ENCODE assay signal across 1 cellular context in the genomic region with DNA sequence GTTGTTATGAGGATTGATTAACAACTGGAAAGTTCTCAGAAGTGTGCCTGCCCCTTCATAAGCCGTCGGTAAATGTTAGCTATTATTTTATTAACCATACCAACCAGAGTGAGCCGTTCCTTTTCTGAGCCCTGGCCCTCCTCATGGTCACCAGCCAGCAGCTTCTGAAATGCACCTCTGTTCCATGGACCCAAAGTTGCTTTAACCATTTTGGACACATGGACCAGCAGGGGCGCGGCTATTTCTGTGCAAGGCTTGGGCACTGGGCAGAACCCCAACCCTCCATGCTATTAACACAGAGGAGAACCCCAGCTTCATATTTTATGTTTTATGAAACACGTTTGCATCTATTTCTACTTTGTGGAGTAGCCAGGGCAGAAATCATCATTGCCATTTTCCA.
TF ChIP-seq lines count a peak whose summit lies in the region.

No MANE protein-coding gene starts in this region.

TF ChIP-seq in HepG2, 621 proteins besides CTCF, POLR2A, EP300 and RAD21:
- no peak for TF ChIP-seq MAZ (IDR thresholded peaks at IDR 0.05; ENCODE audit: borderline replicate concordance, low read depth, low read length)
- TF ChIP-seq MAZ (CRISPR knock-in tag; IDR thresholded peaks at IDR 0.05; ENCODE audit: low read depth): no peak
- no peak for TF ChIP-seq XBP1 (CRISPR knock-in tag; IDR thresholded peaks at IDR 0.05)
- no peak for TF ChIP-seq ZNF335 (CRISPR knock-in tag; IDR thresholded peaks at IDR 0.05)
- TF ChIP-seq, protein P1, sequence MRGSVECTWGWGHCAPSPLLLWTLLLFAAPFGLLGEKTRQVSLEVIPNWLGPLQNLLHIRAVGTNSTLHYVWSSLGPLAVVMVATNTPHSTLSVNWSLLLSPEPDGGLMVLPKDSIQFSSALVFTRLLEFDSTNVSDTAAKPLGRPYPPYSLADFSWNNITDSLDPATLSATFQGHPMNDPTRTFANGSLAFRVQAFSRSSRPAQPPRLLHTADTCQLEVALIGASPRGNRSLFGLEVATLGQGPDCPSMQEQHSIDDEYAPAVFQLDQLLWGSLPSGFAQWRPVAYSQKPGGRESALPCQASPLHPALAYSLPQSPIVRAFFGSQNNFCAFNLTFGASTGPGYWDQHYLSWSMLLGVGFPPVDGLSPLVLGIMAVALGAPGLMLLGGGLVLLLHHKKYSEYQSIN (CRISPR knock-in tag; IDR thresholded peaks at IDR 0.05; ENCODE audit: borderline replicate concordance): no peak
- TF ChIP-seq MIER2 (CRISPR knock-in tag; IDR thresholded peaks at IDR 0.05): no peak
- TF ChIP-seq PRDM15 (CRISPR knock-in tag; IDR thresholded peaks at IDR 0.05): no peak
- no peak for TF ChIP-seq PCBP1 (IDR thresholded peaks at IDR 0.05; ENCODE audit: borderline replicate concordance, low read depth, low read length)
- TF ChIP-seq ARNT (IDR thresholded peaks at IDR 0.05): no peak
- TF ChIP-seq PRDM10 (CRISPR knock-in tag; IDR thresholded peaks at IDR 0.05; ENCODE audit: low read depth): no peak
- TF ChIP-seq ZNF678 (CRISPR knock-in tag; IDR thresholded peaks at IDR 0.05): no peak
- TF ChIP-seq KLF15 (CRISPR knock-in tag; IDR thresholded peaks at IDR 0.05; ENCODE audit: borderline replicate concordance): no peak
- TF ChIP-seq ZNF713 (CRISPR knock-in tag; IDR thresholded peaks at IDR 0.05): no peak
- TF ChIP-seq YEATS2 (CRISPR knock-in tag; IDR thresholded peaks at IDR 0.05; ENCODE audit: borderline replicate concordance): no peak
- TF ChIP-seq NCOR1 (IDR thresholded peaks at IDR 0.05; ENCODE audit: borderline replicate concordance, low read length): no peak
- no peak for TF ChIP-seq HOXA7 (CRISPR knock-in tag; IDR thresholded peaks at IDR 0.05)
- TF ChIP-seq ZMAT3 (CRISPR knock-in tag; conservative IDR thresholded peaks at IDR 0.05): no peak
- no peak for TF ChIP-seq ZNF562 (CRISPR knock-in tag; IDR thresholded peaks at IDR 0.05; ENCODE audit: borderline replicate concordance)
- TF ChIP-seq RBAK (CRISPR knock-in tag; IDR thresholded peaks at IDR 0.05): no peak
